In genomic region chr15:40796041-40796440, GRCh38 we compare ENCODE assay signal across 1 cellular context.
TF ChIP-seq lines count a peak whose summit lies in the region.

No MANE protein-coding gene starts in this region.

TF ChIP-seq in endothelial cell of umbilical vein, 7 proteins besides CTCF, POLR2A, EP300 and RAD21:
- TF ChIP-seq FOS (IDR thresholded peaks at IDR 0.05; ENCODE audit: borderline replicate concordance, insufficient read depth, low read length), result no peak
- peak; percentile 13 for TF ChIP-seq JUN (IDR thresholded peaks at IDR 0.05; ENCODE audit: borderline replicate concordance, insufficient read depth, insufficient read length, low read depth)
